ENCODE assay signal across 11 cellular contexts in the genomic region with DNA sequence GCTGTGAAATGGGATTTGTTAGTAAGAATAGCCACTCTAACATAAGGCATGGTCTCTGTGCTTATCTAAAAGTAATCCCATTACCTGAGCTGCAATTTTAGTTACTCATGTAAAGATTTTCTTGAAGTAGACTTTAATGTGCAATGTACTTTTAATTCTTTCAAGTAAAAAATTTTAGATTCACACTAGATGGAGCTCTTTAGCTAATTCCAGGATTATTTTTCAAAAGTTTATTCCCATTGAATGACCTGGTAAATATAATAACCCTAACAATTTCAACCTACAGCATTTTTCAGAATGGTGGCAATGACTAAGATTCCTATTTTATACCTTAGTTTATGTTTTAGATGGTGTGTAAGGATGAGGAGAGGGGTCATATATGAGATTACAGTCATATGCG.
DNase-seq lines count a peak whose midpoint lies in the region; ATAC-seq and TF ChIP-seq lines count a peak whose summit lies in the region.
"Had no signal": no experiment of that assay in that cellular context is flagged by ENCODE, and none has a peak within 500 bp of the region (broad histone marks: within the 10 kb centered on the region; RNA-seq: fewer than 3 reads in every experiment).

No MANE protein-coding gene starts in this region.

- DNase-seq in DMS114 treated with DMSO at 0.1 percent for 48 hours (lab: John Stamatoyannopoulos, UW; ENCODE audit: unreplicated experiment) = peak; percentile 3
- peak; percentile 8 for DNase-seq in NCI-H1694 treated with DMSO at 0.1 percent for 48 hours (lab: John Stamatoyannopoulos, UW)
- DNase-seq in choroid plexus epithelial cell (ENCODE audit: low read depth) = peak; percentile 41
- no peak for DNase-seq in ACHN
- no peak for DNase-seq in 8988T
- DNase-seq: DND-41, occipital lobe had no signal

- TF ChIP-seq CTCF in choroid plexus epithelial cell (conservative IDR thresholded peaks at IDR 0.05; ENCODE audit: low read depth, low read length) (peak; percentile 45), nephron (IDR thresholded peaks at IDR 0.05; ENCODE audit: unreplicated experiment in 3 of 3) (peak; percentile 23 to 56 (median 38))

- H3K27me3 Mint-ChIP-seq in nephron (ENCODE audit: low read depth) = no peaks in the 10 kb centered on the region

- no peak overlapping the region for H3K4me3 ChIP-seq in choroid plexus epithelial cell (ENCODE audit: low read depth, low read length)

- H3K4me3 Mint-ChIP-seq in nephron = no peak overlapping the region
- H3K4me3 Mint-ChIP-seq: T-helper 2 cell treated with Interferon-gamma antibody and Interleukin-4, amounts not matched to agents 5 μg/mL and 100 μg/mL, for 36 hours had no signal

- H3K9me3 Mint-ChIP-seq in nephron = no peaks in the 10 kb centered on the region
- H3K9me3 Mint-ChIP-seq: T-helper 2 cell treated with Interferon-gamma antibody and Interleukin-4, amounts not matched to agents 5 μg/mL and 100 μg/mL, for 36 hours had no signal

- in situ Hi-C loops in ACHN (cut with HindIII; ENCODE audit: low pct_ligation_motif_present, low pct_unique_long_range_greater_than_20kb, low sequenced_read_pairs) = no loop called here

- H3K27ac Mint-ChIP-seq in nephron = no peak overlapping the region
- H3K27ac Mint-ChIP-seq: T-helper 2 cell treated with Interferon-gamma antibody and Interleukin-4, amounts not matched to agents 5 μg/mL and 100 μg/mL, for 36 hours had no signal

- peaks cover 71% of the 10 kb centered on the region for H3K36me3 Mint-ChIP-seq in nephron (ENCODE audit: low read depth)

- peaks cover 5% of the 10 kb centered on the region for H3K4me1 Mint-ChIP-seq in nephron

- ATAC-seq in HG02610 (IDR thresholded peaks at IDR 0.05; ENCODE audit: unreplicated experiment) = no peak
- ATAC-seq in GM21447 (IDR thresholded peaks at IDR 0.05; ENCODE audit: unreplicated experiment) = no peak

Comparison
In these comparisons a context has a peak if more than half of its experiments do, and no peak if none do; other contexts are left out.
1. DNase-seq: peak in DMS114 treated with DMSO at 0.1 percent for 48 hours (single experiment), NCI-H1694 treated with DMSO at 0.1 percent for 48 hours (single experiment) and choroid plexus epithelial cell (single experiment); none in ACHN (single experiment) and 8988T (single experiment).